Comparison of ENCODE assay signal across 8 cellular contexts in the genomic region with DNA sequence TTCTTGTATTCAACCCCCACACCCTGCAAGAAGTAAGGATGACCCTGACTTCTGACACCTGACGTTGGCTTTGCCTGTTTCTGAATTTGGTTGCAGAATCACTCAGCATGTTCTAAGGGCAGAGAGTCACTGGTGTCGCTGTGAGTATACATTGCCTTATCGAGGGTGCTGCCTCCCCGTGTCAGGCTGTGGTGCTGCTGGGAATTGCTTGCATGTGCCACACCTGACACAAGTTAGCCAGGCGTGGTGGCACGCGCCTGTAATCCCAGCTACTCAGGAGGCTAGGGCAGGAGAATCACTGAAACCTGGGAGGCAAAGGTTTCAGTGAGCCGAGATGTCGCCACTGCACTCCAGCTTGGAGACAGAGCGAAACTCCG.
DNase-seq lines count a peak whose midpoint lies in the region; ATAC-seq and TF ChIP-seq lines count a peak whose summit lies in the region.

No MANE protein-coding gene starts in this region.

- peak; percentile 45 for DNase-seq in NCI-H1436 (lab: John Stamatoyannopoulos, UW)
- no peak for DNase-seq in NCI-H1436 treated with DMSO at 0.1 percent for 48 hours (lab: John Stamatoyannopoulos, UW)
- DNase-seq in NCI-H2029 (lab: John Stamatoyannopoulos, UW), result peak; percentile 5
- DNase-seq in activated CD4-positive, alpha-beta T cell treated with anti-CD3 and anti-CD28 coated beads for 48 hours, result peak; percentile 80
- peak; percentile 50 for DNase-seq in epithelial cell of esophagus (ENCODE audit: low read depth)
- DNase-seq in stimulated activated CD4-positive, alpha-beta T cell treated with anti-CD3 and anti-CD28 coated beads, Interleukin-15, amount 100 ng/mL, for 1 hour (ENCODE audit: low read depth in 1 of 2, low spot score in 1 of 2), result peak; percentile 17 to 37
- DNase-seq in substantia nigra (lab: John Stamatoyannopoulos, UW), result no peak

- no peak overlapping the region for H3K4me3 ChIP-seq in epithelial cell of esophagus (ENCODE audit: low read length)

- no peak overlapping the region for H3K27ac ChIP-seq in substantia nigra (ENCODE audit: low read depth, low read length, poor library complexity, severe bottlenecking)

- ATAC-seq in HG03442 (IDR thresholded peaks at IDR 0.05; ENCODE audit: unreplicated experiment), result no peak

- peak; percentile 40 for TF ChIP-seq CTCF in epithelial cell of esophagus (IDR thresholded peaks at IDR 0.05; ENCODE audit: insufficient read depth, low read depth, low read length, missing control alignments)

Comparison
In these comparisons a context has a peak if more than half of its experiments do, and no peak if none do; other contexts are left out.
1. DNase-seq: peak in NCI-H1436 (single experiment), NCI-H2029 (single experiment), activated CD4-positive, alpha-beta T cell treated with anti-CD3 and anti-CD28 coated beads for 48 hours (single experiment), epithelial cell of esophagus (single experiment) and stimulated activated CD4-positive, alpha-beta T cell treated with anti-CD3 and anti-CD28 coated beads, Interleukin-15, amount 100 ng/mL, for 1 hour (2 of 2); none in NCI-H1436 treated with DMSO at 0.1 percent for 48 hours (single experiment) and substantia nigra (0 of 49).